In the genomic region with DNA sequence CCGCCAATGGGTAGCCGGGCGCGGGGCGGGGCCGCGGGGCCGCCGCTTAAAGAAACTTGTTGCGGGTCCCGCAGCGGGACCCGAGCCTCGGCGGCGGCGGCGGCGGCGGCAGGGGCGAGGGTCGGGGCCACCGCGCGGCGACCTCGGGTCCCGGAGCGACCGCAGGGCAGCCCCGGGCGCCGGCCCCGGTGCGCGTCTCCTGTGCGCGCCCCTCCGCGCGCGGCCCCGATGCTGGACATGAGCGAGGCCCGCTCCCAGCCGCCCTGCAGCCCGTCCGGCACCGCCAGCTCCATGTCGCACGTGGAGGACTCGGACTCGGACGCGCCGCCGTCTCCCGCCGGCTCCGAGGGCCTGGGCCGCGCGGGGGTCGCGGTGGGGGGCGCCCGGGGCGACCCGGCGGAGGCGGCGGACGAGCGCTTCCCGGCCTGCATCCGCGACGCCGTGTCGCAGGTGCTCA, we compare ENCODE assay signal across 8 cellular contexts. TPM values are rescaled to one million over a fixed set of nuclear protein-coding genes. Genes with fewer than 3 reads are reported as not detected.
DNase-seq lines count a peak whose midpoint lies in the region; ATAC-seq and TF ChIP-seq lines count a peak whose summit lies in the region.

SOX8 (plus strand) TSS at position 76 of the 457 bp plus-strand sequence; CDS start at position 229, 153 bp downstream.

- WGBS in mammary epithelial cell (ENCODE audit: low coverage, missing lambda C conversion rate) = no CpG with 5 or more reads among the region's 80 CpGs
- WGBS in mesenchymal stem cell = 35% methylated on average over 66 of the region's 80 CpGs
- 2% methylated on average over 28 of the region's 80 CpGs; no CpG with 5 or more reads in 1 of the 2 donors for WGBS in transverse colon (ENCODE audit: low coverage in 1 of 2), 2 donors

- H4K91ac ChIP-seq in mesenchymal stem cell (ENCODE audit: low read length) = no peak within 1 kb of the TSS

- in situ Hi-C loops in mammary epithelial cell (cut with MboI; ENCODE audit: low sequenced_read_pairs in 2 of 2) = no loop called here
- in situ Hi-C loops in transverse colon (cut with MboI; ENCODE audit: low pct_ligation_motif_present in 1 of 4, low pct_unique_long_range_greater_than_20kb in 1 of 4, low sequenced_read_pairs in 3 of 4) = no loop called here

- no peak within 1 kb of the TSS for H2BK5ac ChIP-seq in mesenchymal stem cell (ENCODE audit: low read depth, low read length, poor library complexity, severe bottlenecking)

- H3K4ac ChIP-seq in mesenchymal stem cell (ENCODE audit: low read depth in 1 of 2, low read length in 2 of 2) = no peak within 1 kb of the TSS

- no peak within 1 kb of the TSS for H3K23ac ChIP-seq in mesenchymal stem cell (ENCODE audit: low read length in 2 of 2)

- dilution Hi-C loops in mammary epithelial cell (cut with HindIII; ENCODE audit: low sequenced_read_pairs) = loop anchor here (10.0 kb wide), 1 partner anchor 83 kb away; no protein-coding TSS in a partner anchor

- H3K18ac ChIP-seq in mesenchymal stem cell (ENCODE audit: low read depth in 1 of 2, low read length in 2 of 2) = peak within 1 kb of the TSS in 1 of 2 experiments; percentile 54

- no peaks in the 10 kb centered on the region for H3K79me2 ChIP-seq in mammary epithelial cell (ENCODE audit: insufficient read depth, low read length)

- H2BK120ac ChIP-seq in mesenchymal stem cell (ENCODE audit: low read depth, low read length) = no peak within 1 kb of the TSS

- H3K9ac ChIP-seq in mammary epithelial cell (ENCODE audit: insufficient read depth, low read length) = no peak within 1 kb of the TSS
- no peak within 1 kb of the TSS for H3K9ac ChIP-seq in mesenchymal stem cell (ENCODE audit: low read length)

- no peak for TF ChIP-seq CTCF in mammary epithelial cell (conservative IDR thresholded peaks at IDR 0.05 in 1 of 2, IDR thresholded peaks at IDR 0.05 in 1 of 2; ENCODE audit: extremely low read depth in 1 of 2, insufficient read depth in 1 of 2, low read depth in 1 of 2, low read length in 2 of 2)
- TF ChIP-seq CTCF in transverse colon (IDR thresholded peaks at IDR 0.05) = no peak

- H3K36me3 ChIP-seq in mammary epithelial cell (ENCODE audit: insufficient read depth, low read length) (no peaks in the 10 kb centered on the region), mesenchymal stem cell (ENCODE audit: control insufficient read depth in 1 of 2, insufficient read depth in 2 of 2, low read depth in 1 of 2, low read length in 2 of 2) (no peaks in the 10 kb centered on the region), transverse colon (no peaks in the 10 kb centered on the region)

- DNase-seq in activated naive CD4-positive, alpha-beta T cell treated with anti-CD3 and anti-CD28 coated beads, Interleukin-2, amount 50 U/mL, for 16 hours = no peak
- DNase-seq in mammary epithelial cell = no peak
- no peak for DNase-seq in mesenchymal stem cell
- DNase-seq in transverse colon = no peak

- H3K27me3 Mint-ChIP-seq in activated naive CD4-positive, alpha-beta T cell treated with anti-CD3 and anti-CD28 coated beads, Interleukin-2, amount 50 U/mL, for 24 hours = no peaks in the 10 kb centered on the region

- H3K27ac Mint-ChIP-seq in activated naive CD4-positive, alpha-beta T cell treated with anti-CD3 and anti-CD28 coated beads, Interleukin-2, amount 50 U/mL, for 24 hours = peak within 1 kb of the TSS; percentile 55

- no peak within 1 kb of the TSS for H3K4me3 ChIP-seq in mammary epithelial cell (replicated peaks in 1 of 3; ENCODE audit: insufficient read depth in 1 of 3, low read depth in 2 of 3, low read length in 3 of 3)
- peak within 1 kb of the TSS; percentile 8 to 65 for H3K4me3 ChIP-seq in mesenchymal stem cell (ENCODE audit: insufficient read depth in 1 of 2, low read depth in 1 of 2, low read length in 2 of 2)
- H3K4me3 ChIP-seq in transverse colon = peak within 1 kb of the TSS; percentile 29 to 59 (median 43)

- BruUV-seq in mammary epithelial cell (replicated peaks; lab: Mats Ljungman, UMichigan) = no TSS peak

- no peaks in the 10 kb centered on the region for H3K36me3 Mint-ChIP-seq in activated naive CD4-positive, alpha-beta T cell treated with anti-CD3 and anti-CD28 coated beads, Interleukin-2, amount 50 U/mL, for 24 hours

- H3K79me1 ChIP-seq in mesenchymal stem cell (replicated peaks; ENCODE audit: low read length, poor library complexity, severe bottlenecking) = no peaks in the 10 kb centered on the region

- CTCF ChIA-PET in mammary epithelial cell (lab: Charles Lee; ENCODE audit: low non-redundant PET) = no interaction called here

- TF ChIP-seq EP300 in transverse colon (IDR thresholded peaks at IDR 0.05; ENCODE audit: low read depth) = no peak

- H3K27ac ChIP-seq in mammary epithelial cell (ENCODE audit: insufficient read depth, low read depth, low read length) (no peak within 1 kb of the TSS), mesenchymal stem cell (ENCODE audit: low read length, poor library complexity, severe bottlenecking) (no peak within 1 kb of the TSS), transverse colon (no peak within 1 kb of the TSS)

- H2AK5ac ChIP-seq in mesenchymal stem cell (ENCODE audit: low read length, severe bottlenecking) = no peak within 1 kb of the TSS

- H4K20me1 ChIP-seq in mammary epithelial cell (ENCODE audit: insufficient read depth, low read length) = peaks cover 6% of the 10 kb centered on the region

- no peaks in the 10 kb centered on the region for H3K9me3 Mint-ChIP-seq in activated naive CD4-positive, alpha-beta T cell treated with anti-CD3 and anti-CD28 coated beads, Interleukin-2, amount 50 U/mL, for 24 hours

- intact Hi-C loops in mammary epithelial cell (cut with micrococcal nuclease) (no loop called here), transverse colon (cut with DNase I; ENCODE audit: low total_unique reads) (no loop called here)

- no peak within 1 kb of the TSS for H2BK12ac ChIP-seq in mesenchymal stem cell (ENCODE audit: low read length in 2 of 2)

- ATAC-seq in HG02623 (IDR thresholded peaks at IDR 0.05; ENCODE audit: unreplicated experiment) = no peak
- no peak for ATAC-seq in HG03095 (IDR thresholded peaks at IDR 0.05; ENCODE audit: unreplicated experiment)
- ATAC-seq in GM19324 (IDR thresholded peaks at IDR 0.05; ENCODE audit: low FRiP score, unreplicated experiment) = no peak

- no peak for TF ChIP-seq POLR2A in transverse colon (IDR thresholded peaks at IDR 0.05)

- H3K4me2 ChIP-seq in mammary epithelial cell (ENCODE audit: insufficient read depth, low read depth, low read length) (peak within 1 kb of the TSS; percentile 30), mesenchymal stem cell (ENCODE audit: low read length, poor library complexity, severe bottlenecking) (peak within 1 kb of the TSS; percentile 69)

- H3K4me1 ChIP-seq in mammary epithelial cell (ENCODE audit: insufficient read depth, low read length) (no peaks in the 10 kb centered on the region), mesenchymal stem cell (ENCODE audit: control insufficient read depth, insufficient read depth, low read depth, low read length) (peaks cover 10% of the 10 kb centered on the region), transverse colon (peaks cover 4 to 23% (median 13%) of the 10 kb centered on the region in 4 donors)

- H2BK15ac ChIP-seq in mesenchymal stem cell (ENCODE audit: low read depth, poor library complexity, severe bottlenecking) = no peak within 1 kb of the TSS

- peaks cover 15% of the 10 kb centered on the region for H3K4me1 Mint-ChIP-seq in activated naive CD4-positive, alpha-beta T cell treated with anti-CD3 and anti-CD28 coated beads, Interleukin-2, amount 50 U/mL, for 24 hours

- H3K9me3 ChIP-seq in mammary epithelial cell (replicated peaks; ENCODE audit: insufficient read depth, low read length) (peaks cover 3% of the 10 kb centered on the region), mesenchymal stem cell (ENCODE audit: control insufficient read depth, low read length) (no peaks in the 10 kb centered on the region), transverse colon (no peaks in the 10 kb centered on the region)

- H2AFZ ChIP-seq in mammary epithelial cell (ENCODE audit: low read depth, low read length) (no peak within 1 kb of the TSS), mesenchymal stem cell (ENCODE audit: low read depth, low read length) (no peak within 1 kb of the TSS)

- H3K4me3 Mint-ChIP-seq in activated naive CD4-positive, alpha-beta T cell treated with anti-CD3 and anti-CD28 coated beads, Interleukin-2, amount 50 U/mL, for 24 hours = peak within 1 kb of the TSS; percentile 83

- H4K8ac ChIP-seq in mesenchymal stem cell (ENCODE audit: low read length) = no peak within 1 kb of the TSS

- no peak within 1 kb of the TSS for H3K14ac ChIP-seq in mesenchymal stem cell (ENCODE audit: low read length in 2 of 2)

- peaks cover 37% of the 10 kb centered on the region for H3K27me3 ChIP-seq in mammary epithelial cell (ENCODE audit: insufficient read depth, low read length)
- H3K27me3 ChIP-seq in mesenchymal stem cell (ENCODE audit: control insufficient read depth in 1 of 2, insufficient read depth in 1 of 2, low read length in 2 of 2) = peaks cover 22 to 72% of the 10 kb centered on the region in 2 experiments
- peaks cover 58% of the 10 kb centered on the region for H3K27me3 ChIP-seq in transverse colon

RNA-seq across cellular contexts. Expression of gene SOX8, which starts in this region (rescaled TPM):
- under 1 TPM in 1 of 2 donors, not detected in 1; under 0.01 TPM for total RNA-seq in mammary epithelial cell
- not detected for polyA plus RNA-seq in mammary epithelial cell
- not detected for polyA minus RNA-seq in mammary epithelial cell
- polyA plus RNA-seq in mesenchymal stem cell (2013, experiment 1 of 2) = 0.15 TPM
- 0.08 TPM for polyA plus RNA-seq in mesenchymal stem cell (2013, experiment 2 of 2)
- total RNA-seq in transverse colon = 1 to 10 TPM in 1 of 4 donors, under 1 TPM in 3; 0.37 to 1.9 (median 0.50) TPM

Comparison
In these comparisons a context has a peak if more than half of its experiments do, and no peak if none do; other contexts are left out.
1. H3K4me3 ChIP-seq: peak in mesenchymal stem cell (2 of 2) and transverse colon (4 of 4); none in mammary epithelial cell (0 of 3).